Comparison of ENCODE assay signal across 8 cellular contexts in genomic region chr14:60656755-60657608, GRCh38. TPM values are rescaled to one million over a fixed set of nuclear protein-coding genes. Genes with fewer than 3 reads are reported as not detected.
DNase-seq lines count a peak whose midpoint lies in the region; ATAC-seq and TF ChIP-seq lines count a peak whose summit lies in the region.

No MANE protein-coding gene starts in this region.

- no peaks in the 10 kb centered on the region for H3K4me1 Mint-ChIP-seq in Calu3 (ENCODE audit: low read depth, unreplicated experiment)
- peaks cover 40% of the 10 kb centered on the region for H3K4me1 Mint-ChIP-seq in activated naive CD8-positive, alpha-beta T cell treated with anti-CD3 and anti-CD28 coated beads, Interleukin-2, amount 50 U/mL, for 24 hours

- H3K9me3 Mint-ChIP-seq in Calu3 (ENCODE audit: low read depth, unreplicated experiment), result no peaks in the 10 kb centered on the region
- no peaks in the 10 kb centered on the region for H3K9me3 Mint-ChIP-seq in activated naive CD8-positive, alpha-beta T cell treated with anti-CD3 and anti-CD28 coated beads, Interleukin-2, amount 50 U/mL, for 24 hours

- H3K36me3 Mint-ChIP-seq in Calu3 (ENCODE audit: insufficient read depth, unreplicated experiment), result peaks cover 13% of the 10 kb centered on the region
- no peaks in the 10 kb centered on the region for H3K36me3 Mint-ChIP-seq in activated naive CD8-positive, alpha-beta T cell treated with anti-CD3 and anti-CD28 coated beads, Interleukin-2, amount 50 U/mL, for 24 hours (ENCODE audit: low read depth)

- WGBS in iPS DF 6.9 (ENCODE audit: insufficient coverage, insufficient read length), result no CpG with 5 or more reads among the region's 88 CpGs

- peak overlapping the region; percentile 91 for H3K4me3 Mint-ChIP-seq in Calu3 (ENCODE audit: low read depth, unreplicated experiment)
- peak overlapping the region; percentile 81 for H3K4me3 Mint-ChIP-seq in activated naive CD8-positive, alpha-beta T cell treated with anti-CD3 and anti-CD28 coated beads, Interleukin-2, amount 50 U/mL, for 24 hours

- TF ChIP-seq CTCF in Calu3 (IDR thresholded peaks at IDR 0.05; ENCODE audit: unreplicated experiment), result peak; percentile 12

- H3K27ac ChIP-seq in iPS DF 6.9 (ENCODE audit: low read length), result no peak overlapping the region

- peaks cover 64% of the 10 kb centered on the region for H3K27me3 ChIP-seq in iPS DF 6.9 (ENCODE audit: control insufficient read depth, insufficient read depth, low read length)

- H3K4me1 ChIP-seq in iPS DF 6.9 (ENCODE audit: control insufficient read depth, insufficient read depth, low read length), result peaks cover 2% of the 10 kb centered on the region; the same call in 1 of the 2 replicates

- DNase-seq in Calu3 (peak; percentile 76), NCI-H2227 (lab: John Stamatoyannopoulos, UW; ENCODE audit: unreplicated experiment) (peak; percentile 47), iPS DF 6.9 (ENCODE audit: low read depth, low spot score) (no peak), skeletal muscle cell (ENCODE audit: low read depth) (peak; percentile 43), NCI-H2171 treated with DMSO at 0.1 percent for 48 hours (lab: John Stamatoyannopoulos, UW) (no peak)
- no peak for DNase-seq in activated naive CD8-positive, alpha-beta T cell treated with anti-CD3 and anti-CD28 coated beads, Interleukin-2, amount 50 U/mL, for 24 hours

- peak overlapping the region; percentile 18; the same call in 1 of the 2 replicates for H3K4me3 ChIP-seq in iPS DF 6.9 (ENCODE audit: low read length)
- peak overlapping the region; percentile 79 for H3K4me3 ChIP-seq in skeletal muscle cell (ENCODE audit: low read depth, low read length)

- H3K9me3 ChIP-seq in iPS DF 6.9 (ENCODE audit: control insufficient read depth, insufficient read depth, low read length), result no peaks in the 10 kb centered on the region

- no TSS peak for BruUV-seq in Calu3 (replicated peaks; lab: Mats Ljungman, UMichigan)

- H3K36me3 ChIP-seq in iPS DF 6.9 (ENCODE audit: control insufficient read depth, insufficient read depth, low read length), result no peaks in the 10 kb centered on the region

- CTCF ChIA-PET in Calu3 (lab: Charles Lee), result interaction anchor here (0.6 to 1.1 kb wide), 4 partner anchors 293 to 597 kb away, joined by 3 read pairs; no protein-coding TSS in a partner anchor

- peak; percentile 76 for ATAC-seq in GM18873 (IDR thresholded peaks at IDR 0.05; ENCODE audit: low FRiP score, unreplicated experiment)
- ATAC-seq in HG03045 (IDR thresholded peaks at IDR 0.05; ENCODE audit: unreplicated experiment), result peak; percentile 84
- ATAC-seq in activated naive CD8-positive, alpha-beta T cell treated with anti-CD3 and anti-CD28 coated beads, Interleukin-2, amount 50 U/mL, for 24 hours, result peak; percentile 42

- H3K27ac Mint-ChIP-seq in Calu3 (ENCODE audit: unreplicated experiment), result peak overlapping the region; percentile 72
- no peak overlapping the region for H3K27ac Mint-ChIP-seq in activated naive CD8-positive, alpha-beta T cell treated with anti-CD3 and anti-CD28 coated beads, Interleukin-2, amount 50 U/mL, for 24 hours

- intact Hi-C loops in Calu3 (cut with micrococcal nuclease; ENCODE audit: unreplicated experiment), result no loop called here

- peaks cover 30% of the 10 kb centered on the region for H3K27me3 Mint-ChIP-seq in Calu3 (ENCODE audit: unreplicated experiment)
- H3K27me3 Mint-ChIP-seq in activated naive CD8-positive, alpha-beta T cell treated with anti-CD3 and anti-CD28 coated beads, Interleukin-2, amount 50 U/mL, for 24 hours, result peaks cover 89% of the 10 kb centered on the region

RNA-seq across cellular contexts. Expression of gene SIX1, which starts 7.7 kb away (rescaled TPM):
- total RNA-seq in Calu3 (2022), result 4.6 and 6.7 TPM in 2 replicates

Comparison
In these comparisons a context has a peak if more than half of its experiments do, and no peak if none do; other contexts are left out.
1. DNase-seq: peak in Calu3 (single experiment), NCI-H2227 (single experiment) and skeletal muscle cell (single experiment); none in activated naive CD8-positive, alpha-beta T cell treated with anti-CD3 and anti-CD28 coated beads, Interleukin-2, amount 50 U/mL, for 24 hours (single experiment), iPS DF 6.9 (single experiment) and NCI-H2171 treated with DMSO at 0.1 percent for 48 hours (single experiment).
2. Peak in every context shown above with its lines, with median percentiles within 50 percentile points of each other: ATAC-seq.